ENCODE assay signal across 20 cellular contexts in the genomic region with DNA sequence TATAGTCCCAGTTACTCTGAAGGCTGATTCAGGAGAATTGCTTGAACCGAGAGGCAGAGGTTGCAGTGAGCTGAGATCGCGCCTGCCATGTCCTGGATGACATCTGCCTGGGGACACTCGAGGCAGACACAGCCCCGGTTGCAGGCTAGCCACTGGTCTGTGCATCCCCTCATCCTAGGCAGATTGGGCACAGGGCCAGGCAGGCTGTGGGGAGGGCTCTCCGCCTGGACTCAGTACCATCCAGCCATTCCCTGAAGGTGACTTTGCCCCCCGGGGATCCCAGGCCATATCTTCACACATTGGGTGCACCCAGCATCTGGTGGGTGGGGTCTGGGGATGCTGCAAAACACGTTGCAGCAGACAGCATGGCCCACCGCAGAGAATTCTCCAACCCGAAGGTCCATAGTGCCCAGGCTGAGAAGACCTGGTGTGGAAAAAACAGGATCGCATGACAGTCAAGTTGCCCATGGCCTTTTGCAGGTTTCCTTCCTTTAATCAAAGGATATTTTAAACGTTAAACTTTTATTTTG. TPM values are rescaled to one million over a fixed set of nuclear protein-coding genes. Genes with fewer than 3 reads are reported as not detected.
A peak's percentile ranks its signal among the peaks of the same experiment; 100 is the strongest.
DNase-seq lines count a peak whose midpoint lies in the region; ATAC-seq lines count a peak whose summit lies in the region.
"Had no signal": no experiment of that assay in that cellular context is flagged by ENCODE, and none has a peak within 500 bp of the region (broad histone marks: within the 10 kb centered on the region; RNA-seq: fewer than 3 reads in every experiment).

No MANE protein-coding gene starts in this region.

- H3K9ac ChIP-seq in mesenchymal stem cell (ENCODE audit: low read length) = no peak overlapping the region
- H3K9ac ChIP-seq: GM23248 had no signal

- no peak overlapping the region for H3K4me3 Mint-ChIP-seq in activated T-cell treated with anti-CD3 and anti-CD28 coated beads, Interleukin-2, amount 50 U/mL, for 24 hours
- no peak overlapping the region for H3K4me3 Mint-ChIP-seq in activated T-cell treated with anti-CD3 and anti-CD28 coated beads, Interleukin-2, amount 50 U/mL, for 72 hours
- no peak overlapping the region for H3K4me3 Mint-ChIP-seq in central memory CD8-positive, alpha-beta T cell
- H3K4me3 Mint-ChIP-seq: CD4-positive, CD25-positive, alpha-beta regulatory T cell had no signal

- H3K79me1 ChIP-seq in mesenchymal stem cell (replicated peaks; ENCODE audit: low read length, poor library complexity, severe bottlenecking) = no peaks in the 10 kb centered on the region

- 81% methylated on average over 11 of the region's 12 CpGs for WGBS in mesenchymal stem cell

- H3K27ac ChIP-seq in mesenchymal stem cell (ENCODE audit: low read length, poor library complexity, severe bottlenecking) = no peak overlapping the region
- H3K27ac ChIP-seq: GM23248, SJCRH30 had no signal

- H2BK5ac ChIP-seq in mesenchymal stem cell (ENCODE audit: low read depth, low read length, poor library complexity, severe bottlenecking) = no peak overlapping the region

- H3K23ac ChIP-seq in mesenchymal stem cell (ENCODE audit: low read length in 2 of 2) = no peak overlapping the region

- no peak overlapping the region for H3K18ac ChIP-seq in mesenchymal stem cell (ENCODE audit: low read depth in 1 of 2, low read length in 2 of 2)

- H3K36me3 Mint-ChIP-seq in activated T-cell treated with anti-CD3 and anti-CD28 coated beads, Interleukin-2, amount 50 U/mL, for 24 hours (ENCODE audit: low read depth) = peaks cover 81% of the 10 kb centered on the region
- H3K36me3 Mint-ChIP-seq in activated T-cell treated with anti-CD3 and anti-CD28 coated beads, Interleukin-2, amount 50 U/mL, for 72 hours (ENCODE audit: insufficient read depth in 2 of 2) = peaks cover 11 to 35% of the 10 kb centered on the region in 2 donors
- H3K36me3 Mint-ChIP-seq in central memory CD8-positive, alpha-beta T cell (ENCODE audit: insufficient read depth) = peaks cover 78% of the 10 kb centered on the region

- no peak for DNase-seq in activated T-cell treated with anti-CD3 and anti-CD28 coated beads, Interleukin-2, amount 50 U/mL, for 24 hours
- no peak for DNase-seq in activated T-cell treated with anti-CD3 and anti-CD28 coated beads, Interleukin-2, amount 50 U/mL, for 72 hours
- DNase-seq in H7 = peak; percentile 15
- DNase-seq in central memory CD8-positive, alpha-beta T cell (ENCODE audit: low spot score in 2 of 2) = no peak
- peak; percentile 10 for DNase-seq in stimulated activated CD8-positive, alpha-beta memory T cell treated with anti-CD3 and anti-CD28 coated beads, Interleukin-4, amount 100 ng/mL, for 48 hours
- no peak for DNase-seq in mesenchymal stem cell
- DNase-seq in activated CD4-positive, alpha-beta T cell treated with anti-CD3 and anti-CD28 coated beads, Interleukin-2, amount 50 U/mL, for 4 hours = no peak
- DNase-seq: CD4-positive, CD25-positive, alpha-beta regulatory T cell; DMS153; GM23248; HCEC 1CT; KG1; NCI-H1105; NCI-H146; NCI-H2029; NCI-H2227 treated with DMSO at 0.1 percent for 48 hours; NCI-H526; SJCRH30 had no signal

- H2BK15ac ChIP-seq in mesenchymal stem cell (ENCODE audit: low read depth, poor library complexity, severe bottlenecking) = no peak overlapping the region

- no peak overlapping the region for H2BK12ac ChIP-seq in mesenchymal stem cell (ENCODE audit: low read length in 2 of 2)

- H3K14ac ChIP-seq in mesenchymal stem cell (ENCODE audit: low read length in 2 of 2) = peak overlapping the region in 1 of 2 experiments; percentile 92

- no peaks in the 10 kb centered on the region for H3K4me1 ChIP-seq in mesenchymal stem cell (ENCODE audit: control insufficient read depth, insufficient read depth, low read depth, low read length)
- H3K4me1 ChIP-seq: SJCRH30 had no signal

- peak overlapping the region; percentile 4 for H3K27ac Mint-ChIP-seq in activated T-cell treated with anti-CD3 and anti-CD28 coated beads, Interleukin-2, amount 50 U/mL, for 24 hours
- no peak overlapping the region for H3K27ac Mint-ChIP-seq in activated T-cell treated with anti-CD3 and anti-CD28 coated beads, Interleukin-2, amount 50 U/mL, for 72 hours
- H3K27ac Mint-ChIP-seq in central memory CD8-positive, alpha-beta T cell (ENCODE audit: low read depth) = peak overlapping the region; percentile 78

- ATAC-seq in activated T-cell treated with anti-CD3 and anti-CD28 coated beads, Interleukin-2, amount 50 U/mL, for 72 hours (replicated peaks in 1 of 2) = no peak
- ATAC-seq in central memory CD8-positive, alpha-beta T cell (replicated peaks; ENCODE audit: extremely low read depth, poor library complexity, severe bottlenecking) = no peak

- H3K27me3 Mint-ChIP-seq in activated T-cell treated with anti-CD3 and anti-CD28 coated beads, Interleukin-2, amount 50 U/mL, for 24 hours = no peaks in the 10 kb centered on the region
- H3K27me3 Mint-ChIP-seq in activated T-cell treated with anti-CD3 and anti-CD28 coated beads, Interleukin-2, amount 50 U/mL, for 72 hours (ENCODE audit: low read depth) = no peaks in the 10 kb centered on the region
- H3K27me3 Mint-ChIP-seq in central memory CD8-positive, alpha-beta T cell = no peaks in the 10 kb centered on the region
- H3K27me3 Mint-ChIP-seq: CD4-positive, CD25-positive, alpha-beta regulatory T cell had no signal

- no peaks in the 10 kb centered on the region for H3K36me3 ChIP-seq in H7 (replicated peaks; ENCODE audit: control insufficient read depth, insufficient read depth, low read length)
- no peaks in the 10 kb centered on the region for H3K36me3 ChIP-seq in mesenchymal stem cell (ENCODE audit: control insufficient read depth in 1 of 2, insufficient read depth in 2 of 2, low read depth in 1 of 2, low read length in 2 of 2)
- H3K36me3 ChIP-seq: SJCRH30 had no signal

- no peak overlapping the region for H2AFZ ChIP-seq in mesenchymal stem cell (ENCODE audit: low read depth, low read length)
- H2AFZ ChIP-seq: GM23248 had no signal

- no peak overlapping the region for H4K8ac ChIP-seq in mesenchymal stem cell (ENCODE audit: low read length)

- no peaks in the 10 kb centered on the region for H3K9me3 ChIP-seq in mesenchymal stem cell (ENCODE audit: control insufficient read depth, low read length)
- H3K9me3 ChIP-seq: SJCRH30 had no signal

- no peak overlapping the region for H3K4me3 ChIP-seq in H7 (ENCODE audit: insufficient read depth, low read depth, low read length)
- H3K4me3 ChIP-seq in mesenchymal stem cell (ENCODE audit: insufficient read depth in 1 of 2, low read depth in 1 of 2, low read length in 2 of 2) = no peak overlapping the region
- H3K4me3 ChIP-seq: GM23248, SJCRH30 had no signal

- H2AK5ac ChIP-seq in mesenchymal stem cell (ENCODE audit: low read length, severe bottlenecking) = no peak overlapping the region

- H3K4me1 Mint-ChIP-seq in activated T-cell treated with anti-CD3 and anti-CD28 coated beads, Interleukin-2, amount 50 U/mL, for 24 hours (ENCODE audit: low read depth) = peaks cover 33% of the 10 kb centered on the region
- peaks cover 31% of the 10 kb centered on the region for H3K4me1 Mint-ChIP-seq in activated T-cell treated with anti-CD3 and anti-CD28 coated beads, Interleukin-2, amount 50 U/mL, for 72 hours (ENCODE audit: low read depth)
- peaks cover 28% of the 10 kb centered on the region for H3K4me1 Mint-ChIP-seq in central memory CD8-positive, alpha-beta T cell

- H3K4ac ChIP-seq in mesenchymal stem cell (ENCODE audit: low read depth in 1 of 2, low read length in 2 of 2) = no peak overlapping the region

- H3K4me2 ChIP-seq in mesenchymal stem cell (ENCODE audit: low read length, poor library complexity, severe bottlenecking) = no peak overlapping the region

- H2BK120ac ChIP-seq in mesenchymal stem cell (ENCODE audit: low read depth, low read length) = no peak overlapping the region

- no peaks in the 10 kb centered on the region for H3K9me3 Mint-ChIP-seq in activated T-cell treated with anti-CD3 and anti-CD28 coated beads, Interleukin-2, amount 50 U/mL, for 24 hours
- H3K9me3 Mint-ChIP-seq in activated T-cell treated with anti-CD3 and anti-CD28 coated beads, Interleukin-2, amount 50 U/mL, for 72 hours = no peaks in the 10 kb centered on the region
- H3K9me3 Mint-ChIP-seq in central memory CD8-positive, alpha-beta T cell = no peaks in the 10 kb centered on the region
- H3K9me3 Mint-ChIP-seq: CD4-positive, CD25-positive, alpha-beta regulatory T cell had no signal

- H4K91ac ChIP-seq in mesenchymal stem cell (ENCODE audit: low read length) = no peak overlapping the region

- no peaks in the 10 kb centered on the region for H3K27me3 ChIP-seq in H7 (ENCODE audit: control insufficient read depth, insufficient read depth, low read length)
- H3K27me3 ChIP-seq in mesenchymal stem cell (ENCODE audit: control insufficient read depth in 1 of 2, insufficient read depth in 1 of 2, low read length in 2 of 2) = peaks cover 15 to 45% of the 10 kb centered on the region in 2 experiments
- H3K27me3 ChIP-seq: SJCRH30 had no signal

RNA-seq across cellular contexts. Expression of a gene that starts 50.9 kb away (rescaled TPM):
- total RNA-seq in activated T-cell treated with anti-CD3 and anti-CD28 coated beads, Interleukin-2, amount 50 U/mL, for 72 hours = 10 to 100 TPM; 53.1 to 56.8 TPM
- 20.3 and 25.1 TPM in 2 replicates for total RNA-seq in H7 (2014; rRNA removed; shearing (Covaris generic))
- polyA plus RNA-seq in mesenchymal stem cell (2013, experiment 1 of 2) = 0.03 TPM
- not detected for polyA plus RNA-seq in mesenchymal stem cell (2013, experiment 2 of 2)
- total RNA-seq: A673, HT1080, SJCRH30 had no signal
- polyA plus RNA-seq: GM23248 had no signal

Comparison
In these comparisons a context has a peak if more than half of its experiments do, and no peak if none do; other contexts are left out.
1. DNase-seq: peak in H7 (single experiment) and stimulated activated CD8-positive, alpha-beta memory T cell treated with anti-CD3 and anti-CD28 coated beads, Interleukin-4, amount 100 ng/mL, for 48 hours (single experiment); none in activated T-cell treated with anti-CD3 and anti-CD28 coated beads, Interleukin-2, amount 50 U/mL, for 24 hours (single experiment), activated T-cell treated with anti-CD3 and anti-CD28 coated beads, Interleukin-2, amount 50 U/mL, for 72 hours (0 of 2), central memory CD8-positive, alpha-beta T cell (0 of 2), mesenchymal stem cell (single experiment) and activated CD4-positive, alpha-beta T cell treated with anti-CD3 and anti-CD28 coated beads, Interleukin-2, amount 50 U/mL, for 4 hours (0 of 2).